In the genomic region with DNA sequence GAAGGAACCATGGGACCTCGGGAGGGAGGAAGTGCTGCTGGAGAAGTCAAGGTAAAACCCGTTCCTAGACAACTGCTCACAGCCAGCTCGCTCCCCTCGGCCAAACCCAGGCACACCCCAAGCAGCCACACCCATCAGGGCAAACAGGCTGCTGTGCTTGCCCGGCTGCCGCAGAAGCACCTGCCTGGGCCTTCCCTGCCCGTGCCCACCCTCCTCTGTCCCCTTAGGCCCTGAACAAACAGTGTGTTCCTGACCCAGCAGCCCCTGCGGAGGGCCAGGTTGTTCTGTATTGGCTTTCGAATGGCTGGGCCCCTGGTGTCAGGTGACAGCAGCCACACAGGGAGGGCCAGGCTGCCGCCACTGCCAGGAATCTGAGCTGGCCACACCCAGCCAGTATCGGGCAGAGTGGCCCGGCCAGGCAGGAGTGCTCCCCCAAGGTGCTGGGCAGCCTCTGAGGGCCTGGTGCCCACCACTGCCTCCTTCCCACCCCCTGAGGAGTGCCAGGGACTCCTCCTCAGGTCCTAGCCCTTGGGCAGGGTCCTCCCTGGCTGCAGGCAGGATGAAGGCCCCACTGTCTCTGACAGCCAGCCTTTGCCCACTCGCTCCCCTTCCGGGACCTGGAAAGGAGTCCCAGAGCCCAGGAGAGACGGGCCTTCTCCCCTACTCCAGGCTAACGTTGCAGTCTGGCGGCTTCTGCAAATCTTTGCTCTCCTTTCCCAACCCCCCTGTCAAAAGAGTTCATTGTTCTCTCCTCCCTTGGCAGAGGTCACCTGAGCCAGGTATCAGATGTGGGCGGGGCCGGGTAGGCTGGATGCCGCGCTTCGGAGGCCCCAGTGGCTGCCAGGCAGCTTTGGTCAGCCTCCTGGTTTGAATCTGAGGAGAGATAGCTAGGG, we compare ENCODE assay signal across 9 cellular contexts. TPM values are rescaled to one million over a fixed set of nuclear protein-coding genes. Genes with fewer than 3 reads are reported as not detected.
A peak's percentile ranks its signal among the peaks of the same experiment; 100 is the strongest.
DNase-seq lines count a peak whose midpoint lies in the region; ATAC-seq, FAIRE-seq and TF ChIP-seq lines count a peak whose summit lies in the region.
"Had no signal": no experiment of that assay in that cellular context is flagged by ENCODE, and none has a peak within 500 bp of the region (broad histone marks: within the 10 kb centered on the region; RNA-seq: fewer than 3 reads in every experiment).

No MANE protein-coding gene starts in this region.

- no peaks in the 10 kb centered on the region for H3K36me3 Mint-ChIP-seq in T-helper 2 cell treated with Interferon-gamma antibody and Interleukin-4, amounts not matched to agents 5 μg/mL and 100 μg/mL, for 36 hours (ENCODE audit: low read depth)
- no peaks in the 10 kb centered on the region for H3K36me3 Mint-ChIP-seq in activated CD4-positive, alpha-beta T cell treated with anti-CD3 and anti-CD28 coated beads for 36 hours (ENCODE audit: low read depth)

- ATAC-seq in heart left ventricle, result peak; percentile 45 to 72 (median 58)
- peak; percentile 44 to 86 (median 72) for ATAC-seq in psoas muscle
- ATAC-seq in GM18519 (IDR thresholded peaks at IDR 0.05; ENCODE audit: low FRiP score, unreplicated experiment), result no peak
- no peak for ATAC-seq in activated CD4-positive, alpha-beta T cell treated with anti-CD3 and anti-CD28 coated beads for 36 hours

- peaks cover 0 to 6% (median 0%) of the 10 kb centered on the region in 12 donors for H3K4me1 ChIP-seq in heart left ventricle
- H3K4me1 ChIP-seq in psoas muscle, result no peaks in the 10 kb centered on the region

- intact Hi-C loops in heart left ventricle (cut with DNase I) (no loop called here), psoas muscle (cut with DNase I) (no loop called here)
- intact Hi-C loops in activated CD4-positive, alpha-beta T cell treated with anti-CD3 and anti-CD28 coated beads for 36 hours (cut with DNase I, micrococcal nuclease), result loop anchor here in 1 of 2 experiments (5.0 kb wide), 1 partner anchor 143 kb away; no protein-coding TSS in a partner anchor

- no peaks in the 10 kb centered on the region for H3K9me3 ChIP-seq in heart left ventricle
- H3K9me3 ChIP-seq in psoas muscle, result no peaks in the 10 kb centered on the region

- no peaks in the 10 kb centered on the region for H3K27me3 Mint-ChIP-seq in T-helper 2 cell treated with Interferon-gamma antibody and Interleukin-4, amounts not matched to agents 5 μg/mL and 100 μg/mL, for 36 hours (ENCODE audit: low read depth)
- H3K27me3 Mint-ChIP-seq in activated CD4-positive, alpha-beta T cell treated with anti-CD3 and anti-CD28 coated beads for 36 hours, result no peaks in the 10 kb centered on the region

- CTCF ChIA-PET in activated CD4-positive, alpha-beta T cell treated with anti-CD3 and anti-CD28 coated beads for 36 hours (lab: Charles Lee), result interaction anchor here (0.5 kb wide), 1 partner anchor 23 kb away, joined by 4 read pairs; no protein-coding TSS in a partner anchor

- no peak for TF ChIP-seq CTCF in heart left ventricle (IDR thresholded peaks at IDR 0.05)
- no peak for TF ChIP-seq CTCF in psoas muscle (IDR thresholded peaks at IDR 0.05)

- FAIRE-seq in urothelium cell line (lab: Jason Lieb, UNC), result no peak
- FAIRE-seq: astrocyte had no signal

- H3K36me3 ChIP-seq in heart left ventricle, result no peaks in the 10 kb centered on the region
- no peaks in the 10 kb centered on the region for H3K36me3 ChIP-seq in psoas muscle (ENCODE audit: insufficient read depth in 1 of 2, low read depth in 1 of 2)

- H3K27me3 ChIP-seq in heart left ventricle (no peaks in the 10 kb centered on the region), psoas muscle (ENCODE audit: insufficient read depth in 3 of 3, low read length in 2 of 3) (no peaks in the 10 kb centered on the region)

- no peaks in the 10 kb centered on the region for H3K9me3 Mint-ChIP-seq in T-helper 2 cell treated with Interferon-gamma antibody and Interleukin-4, amounts not matched to agents 5 μg/mL and 100 μg/mL, for 36 hours
- no peaks in the 10 kb centered on the region for H3K9me3 Mint-ChIP-seq in activated CD4-positive, alpha-beta T cell treated with anti-CD3 and anti-CD28 coated beads for 36 hours (ENCODE audit: low read depth)

- H3K27ac Mint-ChIP-seq in T-helper 2 cell treated with Interferon-gamma antibody and Interleukin-4, amounts not matched to agents 5 μg/mL and 100 μg/mL, for 36 hours, result no peak overlapping the region
- H3K27ac Mint-ChIP-seq in activated CD4-positive, alpha-beta T cell treated with anti-CD3 and anti-CD28 coated beads for 36 hours, result no peak overlapping the region

- DNase-seq in HPDE6-E6E7 (ENCODE audit: extremely low spot score), result peak; percentile 71
- DNase-seq in NCI-H510A (lab: John Stamatoyannopoulos, UW), result peak; percentile 95
- DNase-seq in heart left ventricle, result no peak
- DNase-seq in psoas muscle, result no peak
- DNase-seq in T-helper 2 cell treated with Interferon-gamma antibody and Interleukin-4, amounts not matched to agents 5 μg/mL and 100 μg/mL, for 36 hours (ENCODE audit: low spot score), result no peak
- no peak for DNase-seq in urothelium cell line (ENCODE audit: low spot score)
- no peak for DNase-seq in activated CD4-positive, alpha-beta T cell treated with anti-CD3 and anti-CD28 coated beads for 36 hours

- H3K4me3 ChIP-seq in heart left ventricle (no peak overlapping the region), psoas muscle (no peak overlapping the region)

- WGBS in heart left ventricle, 4 donors, result 64 to 72% (median 66%) methylated on average over 12 to 22 of the region's 22 CpGs
- WGBS in psoas muscle, 3 donors, result 49 to 56% (median 51%) methylated on average over 22 of the region's 22 CpGs

- no peak for TF ChIP-seq POLR2A in heart left ventricle (IDR thresholded peaks at IDR 0.05)

- POLR2A ChIA-PET in activated CD4-positive, alpha-beta T cell treated with anti-CD3 and anti-CD28 coated beads for 36 hours (lab: Charles Lee), result no interaction called here

- no peak overlapping the region for H3K4me3 Mint-ChIP-seq in T-helper 2 cell treated with Interferon-gamma antibody and Interleukin-4, amounts not matched to agents 5 μg/mL and 100 μg/mL, for 36 hours
- H3K4me3 Mint-ChIP-seq in activated CD4-positive, alpha-beta T cell treated with anti-CD3 and anti-CD28 coated beads for 36 hours, result no peak overlapping the region

- H3K27ac ChIP-seq in heart left ventricle, result no peak overlapping the region
- no peak overlapping the region for H3K27ac ChIP-seq in psoas muscle

- H3K4me1 Mint-ChIP-seq in T-helper 2 cell treated with Interferon-gamma antibody and Interleukin-4, amounts not matched to agents 5 μg/mL and 100 μg/mL, for 36 hours (ENCODE audit: low read depth), result no peaks in the 10 kb centered on the region
- H3K4me1 Mint-ChIP-seq in activated CD4-positive, alpha-beta T cell treated with anti-CD3 and anti-CD28 coated beads for 36 hours, result no peaks in the 10 kb centered on the region

RNA-seq across cellular contexts. Expression of a gene that starts 24.0 kb away (rescaled TPM):
- total RNA-seq in heart left ventricle (1 to 10 TPM; 1.8 to 5.9 (median 3.4) TPM), psoas muscle (1 to 10 TPM; 1.4 to 3.3 (median 1.5) TPM)
- polyA plus RNA-seq in heart left ventricle (1 to 10 TPM; 6.6 to 8.1 TPM), psoas muscle (1 to 10 TPM; 1.4 to 1.9 (median 1.4) TPM)
- total RNA-seq in activated CD4-positive, alpha-beta T cell treated with anti-CD3 and anti-CD28 coated beads for 36 hours, result 1 to 10 TPM; 7.1 to 9.6 TPM

RNA-seq across cellular contexts. Expression of a gene that starts 33.2 kb away (rescaled TPM):
- total RNA-seq in heart left ventricle (10 to 100 TPM in 2 of 9 donors, 1 to 10 TPM in 7; 4.0 to 11.6 (median 7.1) TPM), psoas muscle (1 to 10 TPM; 5.7 to 9.7 (median 8.2) TPM)
- polyA plus RNA-seq in heart left ventricle (10 to 100 TPM in 1 of 2 donors, 1 to 10 TPM in 1; 9.4 to 12.4 TPM), psoas muscle (10 to 100 TPM; 10.1 to 14.9 (median 11.3) TPM)
- 10 to 100 TPM; 29.2 to 35.1 TPM for total RNA-seq in activated CD4-positive, alpha-beta T cell treated with anti-CD3 and anti-CD28 coated beads for 36 hours

RNA-seq across cellular contexts. Expression of a gene that starts 34.2 kb away (rescaled TPM):
- 10 to 100 TPM; 27.1 to 51.2 (median 39.3) TPM for total RNA-seq in heart left ventricle
- polyA plus RNA-seq in heart left ventricle, result 10 to 100 TPM; 19.5 to 23.2 TPM
- total RNA-seq in psoas muscle, result 10 to 100 TPM; 26.3 to 33.5 (median 28.3) TPM
- 10 to 100 TPM in 1 of 3 donors, 1 to 10 TPM in 2; 8.2 to 11.0 (median 8.9) TPM for polyA plus RNA-seq in psoas muscle
- 1 to 10 TPM; 2.9 to 3.0 TPM for total RNA-seq in activated CD4-positive, alpha-beta T cell treated with anti-CD3 and anti-CD28 coated beads for 36 hours

RNA-seq across cellular contexts. Expression of a gene that starts 38.1 kb away (rescaled TPM):
- total RNA-seq in heart left ventricle, result 10 to 100 TPM; 14.0 to 76.4 (median 42.9) TPM
- polyA plus RNA-seq in heart left ventricle, result 10 to 100 TPM; 23.5 to 72.0 TPM
- 10 to 100 TPM; 11.9 to 28.2 (median 21.4) TPM for total RNA-seq in psoas muscle
- polyA plus RNA-seq in psoas muscle, result 10 to 100 TPM in 2 of 3 donors, 1 to 10 TPM in 1; 5.2 to 23.7 (median 11.8) TPM
- 10 to 100 TPM; 20.8 to 22.4 TPM for total RNA-seq in activated CD4-positive, alpha-beta T cell treated with anti-CD3 and anti-CD28 coated beads for 36 hours

Comparison
In these comparisons a context has a peak if more than half of its experiments do, and no peak if none do; other contexts are left out.
1. DNase-seq: peak in HPDE6-E6E7 (single experiment) and NCI-H510A (single experiment); none in heart left ventricle (0 of 5), psoas muscle (0 of 2), T-helper 2 cell treated with Interferon-gamma antibody and Interleukin-4, amounts not matched to agents 5 μg/mL and 100 μg/mL, for 36 hours (single experiment), urothelium cell line (single experiment) and activated CD4-positive, alpha-beta T cell treated with anti-CD3 and anti-CD28 coated beads for 36 hours (single experiment).
2. ATAC-seq: peak in heart left ventricle (4 of 4) and psoas muscle (4 of 4); none in GM18519 (single experiment) and activated CD4-positive, alpha-beta T cell treated with anti-CD3 and anti-CD28 coated beads for 36 hours (single experiment).
3. RNA of a gene that starts 34.2 kb away (total RNA-seq): 27.1 to 51.2 TPM in heart left ventricle and 26.3 to 33.5 TPM in psoas muscle; 2.9 to 3.0 TPM in activated CD4-positive, alpha-beta T cell treated with anti-CD3 and anti-CD28 coated beads for 36 hours; every median in the first group is over 4 times any median in the second.